In the genomic region with DNA sequence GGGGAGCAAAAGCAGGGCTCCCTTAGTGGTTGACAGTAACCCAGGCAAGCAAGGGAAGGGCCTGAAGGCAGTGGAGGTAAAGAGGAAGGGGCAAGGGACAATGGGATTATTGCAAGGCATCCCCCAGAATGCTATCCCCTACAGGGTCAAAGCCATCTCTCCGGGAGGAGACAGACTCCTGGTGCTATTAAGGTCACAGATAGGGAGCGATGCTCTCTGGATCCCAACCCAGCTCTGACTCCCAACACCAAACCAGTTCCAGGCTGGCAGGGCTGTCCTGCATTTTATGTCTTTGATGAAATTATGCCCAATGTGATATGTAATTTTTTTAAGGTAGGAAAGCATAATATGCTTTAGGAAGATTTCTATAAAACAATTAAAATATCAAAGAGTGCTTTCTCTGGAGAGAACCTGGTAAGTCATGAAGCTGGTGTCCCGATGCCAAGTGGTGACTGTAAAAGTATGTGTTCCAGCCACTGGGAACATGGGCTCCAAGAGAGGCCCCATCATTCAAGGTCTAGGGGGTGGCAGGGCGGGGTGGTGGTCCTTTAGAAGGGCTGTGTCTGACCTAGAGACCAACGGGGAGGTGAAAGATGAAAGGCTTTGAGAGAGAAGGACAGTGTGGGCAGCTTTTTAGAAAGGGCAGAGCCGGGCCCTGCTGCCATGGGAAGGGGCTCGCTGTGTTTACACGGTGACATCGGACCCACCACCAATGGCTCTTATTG, we compare ENCODE assay signal across 2 cellular contexts.
TF ChIP-seq lines count a peak whose summit lies in the region.

No MANE protein-coding gene starts in this region.

TF ChIP-seq in SK-N-SH treated with all-trans-retinoic acid at 6 μM for 48 hours, 23 proteins besides CTCF, POLR2A, EP300 and RAD21 (continued from another document):
- TF ChIP-seq, protein P1, sequence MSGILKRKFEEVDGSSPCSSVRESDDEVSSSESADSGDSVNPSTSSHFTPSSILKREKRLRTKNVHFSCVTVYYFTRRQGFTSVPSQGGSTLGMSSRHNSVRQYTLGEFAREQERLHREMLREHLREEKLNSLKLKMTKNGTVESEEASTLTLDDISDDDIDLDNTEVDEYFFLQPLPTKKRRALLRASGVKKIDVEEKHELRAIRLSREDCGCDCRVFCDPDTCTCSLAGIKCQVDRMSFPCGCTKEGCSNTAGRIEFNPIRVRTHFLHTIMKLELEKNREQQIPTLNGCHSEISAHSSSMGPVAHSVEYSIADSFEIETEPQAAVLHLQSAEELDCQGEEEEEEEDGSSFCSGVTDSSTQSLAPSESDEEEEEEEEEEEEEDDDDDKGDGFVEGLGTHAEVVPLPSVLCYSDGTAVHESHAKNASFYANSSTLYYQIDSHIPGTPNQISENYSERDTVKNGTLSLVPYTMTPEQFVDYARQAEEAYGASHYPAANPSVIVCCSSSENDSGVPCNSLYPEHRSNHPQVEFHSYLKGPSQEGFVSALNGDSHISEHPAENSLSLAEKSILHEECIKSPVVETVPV (CRISPR knock-in tag; IDR thresholded peaks at IDR 0.05): no peak
- no peak for TF ChIP-seq SNAI2 (CRISPR knock-in tag; IDR thresholded peaks at IDR 0.05)
- 0 out of 2 replicates have a peak, but pooled peaks have one; percentile 55 for TF ChIP-seq CSDC2 (CRISPR knock-in tag; IDR thresholded peaks at IDR 0.05)
- TF ChIP-seq, protein P2, sequence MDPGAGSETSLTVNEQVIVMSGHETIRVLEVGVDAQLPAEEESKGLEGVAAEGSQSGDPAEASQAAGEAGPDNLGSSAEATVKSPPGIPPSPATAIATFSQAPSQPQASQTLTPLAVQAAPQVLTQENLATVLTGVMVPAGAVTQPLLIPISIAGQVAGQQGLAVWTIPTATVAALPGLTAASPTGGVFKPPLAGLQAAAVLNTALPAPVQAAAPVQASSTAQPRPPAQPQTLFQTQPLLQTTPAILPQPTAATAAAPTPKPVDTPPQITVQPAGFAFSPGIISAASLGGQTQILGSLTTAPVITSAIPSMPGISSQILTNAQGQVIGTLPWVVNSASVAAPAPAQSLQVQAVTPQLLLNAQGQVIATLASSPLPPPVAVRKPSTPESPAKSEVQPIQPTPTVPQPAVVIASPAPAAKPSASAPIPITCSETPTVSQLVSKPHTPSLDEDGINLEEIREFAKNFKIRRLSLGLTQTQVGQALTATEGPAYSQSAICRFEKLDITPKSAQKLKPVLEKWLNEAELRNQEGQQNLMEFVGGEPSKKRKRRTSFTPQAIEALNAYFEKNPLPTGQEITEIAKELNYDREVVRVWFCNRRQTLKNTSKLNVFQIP (CRISPR knock-in tag; IDR thresholded peaks at IDR 0.05; ENCODE audit: borderline replicate concordance, low read depth): no peak

TF ChIP-seq in SK-N-SH, 30 proteins besides CTCF, POLR2A, EP300 and RAD21 (continued from another document):
- TF ChIP-seq, protein P3, sequence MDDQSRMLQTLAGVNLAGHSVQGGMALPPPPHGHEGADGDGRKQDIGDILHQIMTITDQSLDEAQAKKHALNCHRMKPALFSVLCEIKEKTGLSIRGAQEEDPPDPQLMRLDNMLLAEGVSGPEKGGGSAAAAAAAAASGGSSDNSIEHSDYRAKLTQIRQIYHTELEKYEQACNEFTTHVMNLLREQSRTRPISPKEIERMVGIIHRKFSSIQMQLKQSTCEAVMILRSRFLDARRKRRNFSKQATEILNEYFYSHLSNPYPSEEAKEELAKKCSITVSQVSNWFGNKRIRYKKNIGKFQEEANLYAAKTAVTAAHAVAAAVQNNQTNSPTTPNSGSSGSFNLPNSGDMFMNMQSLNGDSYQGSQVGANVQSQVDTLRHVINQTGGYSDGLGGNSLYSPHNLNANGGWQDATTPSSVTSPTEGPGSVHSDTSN (IDR thresholded peaks at IDR 0.05): no peak
- TF ChIP-seq FOXJ3 (CRISPR knock-in tag; IDR thresholded peaks at IDR 0.05) (no peak), RXRA (IDR thresholded peaks at IDR 0.05; ENCODE audit: borderline replicate concordance, low read depth) (no peak), GATA2 (CRISPR knock-in tag; IDR thresholded peaks at IDR 0.05) (no peak), GABPA (IDR thresholded peaks at IDR 0.05; ENCODE audit: low read depth) (no peak), RCOR1 (IDR thresholded peaks at IDR 0.05; ENCODE audit: low read length) (no peak), SMC3 (IDR thresholded peaks at IDR 0.05; ENCODE audit: low read depth, low read length) (no peak), ELF1 (IDR thresholded peaks at IDR 0.05) (no peak), POLR2AphosphoS5 (IDR thresholded peaks at IDR 0.05; ENCODE audit: low read depth, low read length) (no peak), JUND (IDR thresholded peaks at IDR 0.05) (no peak), RFX5 (IDR thresholded peaks at IDR 0.05; ENCODE audit: low read length) (no peak)
- TF ChIP-seq, protein P4, sequence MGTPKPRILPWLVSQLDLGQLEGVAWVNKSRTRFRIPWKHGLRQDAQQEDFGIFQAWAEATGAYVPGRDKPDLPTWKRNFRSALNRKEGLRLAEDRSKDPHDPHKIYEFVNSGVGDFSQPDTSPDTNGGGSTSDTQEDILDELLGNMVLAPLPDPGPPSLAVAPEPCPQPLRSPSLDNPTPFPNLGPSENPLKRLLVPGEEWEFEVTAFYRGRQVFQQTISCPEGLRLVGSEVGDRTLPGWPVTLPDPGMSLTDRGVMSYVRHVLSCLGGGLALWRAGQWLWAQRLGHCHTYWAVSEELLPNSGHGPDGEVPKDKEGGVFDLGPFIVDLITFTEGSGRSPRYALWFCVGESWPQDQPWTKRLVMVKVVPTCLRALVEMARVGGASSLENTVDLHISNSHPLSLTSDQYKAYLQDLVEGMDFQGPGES (IDR thresholded peaks at IDR 0.05; ENCODE audit: low read depth, low read length): no peak
TF ChIP-seq in SK-N-SH: peak in this region for 0.
